In genomic region chr7:2719007-2719406, GRCh38 we compare ENCODE assay signal across 8 cellular contexts. TPM values are rescaled to one million over a fixed set of nuclear protein-coding genes. Genes with fewer than 3 reads are reported as not detected.
DNase-seq lines count a peak whose midpoint lies in the region; TF ChIP-seq lines count a peak whose summit lies in the region.

No MANE protein-coding gene starts in this region.

- 84 to 86% methylated on average over 9 to 14 of the region's 16 CpGs for WGBS in esophagus squamous epithelium, 2 donors

- TF ChIP-seq CTCF in DOHH2 (IDR thresholded peaks at IDR 0.05; ENCODE audit: low read depth, low read length, poor library complexity, severe bottlenecking), result peak; percentile 97
- peak in 4 of 6 experiments; percentile 16 to 44 (median 22) for TF ChIP-seq CTCF in esophagus squamous epithelium (IDR thresholded peaks at IDR 0.05)

- intact Hi-C loops in esophagus squamous epithelium (cut with DNase I), result no loop called here

- no peaks in the 10 kb centered on the region for H3K79me2 ChIP-seq in DOHH2 (ENCODE audit: control insufficient read depth, low read length)

- peaks cover 37% of the 10 kb centered on the region for H3K4me1 ChIP-seq in DOHH2 (ENCODE audit: control insufficient read depth, low read length)
- peaks cover 0 to 38% (median 9%) of the 10 kb centered on the region in 3 donors for H3K4me1 ChIP-seq in esophagus squamous epithelium

- TF ChIP-seq POLR2A in esophagus squamous epithelium (IDR thresholded peaks at IDR 0.05), result no peak

- DNase-seq in NCI-H1694 (lab: John Stamatoyannopoulos, UW) (peak; percentile 36), esophagus squamous epithelium (lab: John Stamatoyannopoulos, UW) (no peak), AML-193 (lab: John Stamatoyannopoulos, UW) (no peak), kidney glomerular epithelial cell (lab: John Stamatoyannopoulos, UW) (no peak), NCI-H446 treated with DMSO at 0.1 percent for 48 hours (lab: John Stamatoyannopoulos, UW) (no peak)
- peak; percentile 87 for DNase-seq in activated CD8-positive, alpha-beta memory T cell treated with anti-CD3 and anti-CD28 coated beads, Interleukin-2, amount 50 U/mL, for 48 hours
- peak; percentile 40 for DNase-seq in stimulated activated CD4-positive, alpha-beta T cell treated with anti-CD3 and anti-CD28 coated beads, Interleukin-2, amount 100 ng/mL, for 4 hours (ENCODE audit: low read depth)

- H3F3A ChIP-seq in DOHH2 (ENCODE audit: control insufficient read depth, insufficient read depth), result peaks cover 7% of the 10 kb centered on the region

- H3K27ac ChIP-seq in DOHH2 (ENCODE audit: low read depth, low read length) (no peak overlapping the region), esophagus squamous epithelium (no peak overlapping the region)

- no peak overlapping the region for H3K4me2 ChIP-seq in DOHH2 (ENCODE audit: low read length)

- peaks cover 18% of the 10 kb centered on the region; the same call in 1 of the 2 replicates for H4K20me1 ChIP-seq in DOHH2 (ENCODE audit: control insufficient read depth, insufficient read depth, low read depth, low read length)

- no peaks in the 10 kb centered on the region for H3K9me2 ChIP-seq in DOHH2 (replicated peaks; ENCODE audit: control insufficient read depth, low read length)

- H3K4me3 ChIP-seq in DOHH2 (ENCODE audit: low read length), result no peak overlapping the region
- H3K4me3 ChIP-seq in esophagus squamous epithelium, result no peak overlapping the region

- H3K9me3 ChIP-seq in DOHH2 (ENCODE audit: control insufficient read depth, insufficient read depth, low read length), result no peaks in the 10 kb centered on the region
- H3K9me3 ChIP-seq in esophagus squamous epithelium, result no peaks in the 10 kb centered on the region

- H3K36me3 ChIP-seq in DOHH2 (ENCODE audit: control insufficient read depth, low read length) (no peaks in the 10 kb centered on the region), esophagus squamous epithelium (peaks cover 0 to 16% (median 0%) of the 10 kb centered on the region in 3 donors)

- H3K27me3 ChIP-seq in DOHH2 (ENCODE audit: control insufficient read depth, low read length) (peaks cover 43% of the 10 kb centered on the region), esophagus squamous epithelium (no peaks in the 10 kb centered on the region)

RNA-seq across cellular contexts. Expression of gene AMZ1, which starts 31.0 kb away (rescaled TPM):
- total RNA-seq in esophagus squamous epithelium, result under 1 TPM in 2 of 4 donors, not detected in 2; 0.12 to 0.19 TPM

Comparison
In these comparisons a context has a peak if more than half of its experiments do, and no peak if none do; other contexts are left out.
1. DNase-seq: peak in NCI-H1694 (single experiment), activated CD8-positive, alpha-beta memory T cell treated with anti-CD3 and anti-CD28 coated beads, Interleukin-2, amount 50 U/mL, for 48 hours (single experiment) and stimulated activated CD4-positive, alpha-beta T cell treated with anti-CD3 and anti-CD28 coated beads, Interleukin-2, amount 100 ng/mL, for 4 hours (single experiment); none in esophagus squamous epithelium (single experiment), AML-193 (0 of 2), kidney glomerular epithelial cell (single experiment) and NCI-H446 treated with DMSO at 0.1 percent for 48 hours (single experiment).